10 cellular contexts compared by ENCODE assay signal in the genomic region with DNA sequence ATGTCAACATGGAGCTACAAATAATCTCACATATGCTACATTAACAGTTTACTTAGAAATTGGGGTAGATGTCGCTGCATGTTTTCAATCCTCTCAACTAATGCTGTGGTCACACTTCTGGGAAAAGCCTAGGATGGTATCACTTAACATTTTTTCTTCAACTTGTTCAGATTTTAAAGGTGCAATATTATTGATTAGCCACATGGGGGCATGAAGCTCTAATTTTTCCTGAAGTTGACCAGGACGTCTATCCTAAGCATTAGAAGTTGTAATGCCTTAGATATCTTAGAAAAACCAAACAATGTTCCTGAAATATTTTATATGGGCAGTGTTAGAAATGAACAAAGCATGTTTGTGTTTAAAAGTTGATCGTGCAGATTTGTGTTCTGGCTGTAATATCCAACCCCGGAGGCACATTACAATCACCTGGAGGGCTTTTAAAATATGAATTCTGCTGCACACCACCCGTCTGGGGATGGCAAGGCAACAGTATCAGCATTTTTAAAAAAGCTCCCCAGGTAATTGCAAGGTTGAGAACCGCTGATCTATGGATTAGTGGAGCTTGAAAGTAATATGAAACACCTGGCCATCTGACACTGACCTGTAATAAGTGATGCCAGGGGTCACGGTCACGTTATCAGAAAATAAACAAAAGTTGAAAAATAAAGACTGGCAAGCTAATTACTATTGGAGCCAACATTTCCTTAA.
DNase-seq lines count a peak whose midpoint lies in the region; ATAC-seq and TF ChIP-seq lines count a peak whose summit lies in the region.
"Had no signal": no experiment of that assay in that cellular context is flagged by ENCODE, and none has a peak within 500 bp of the region (broad histone marks: within the 10 kb centered on the region; RNA-seq: fewer than 3 reads in every experiment).

No MANE protein-coding gene starts in this region.

- no peaks in the 10 kb centered on the region for H3K27me3 ChIP-seq in naive thymus-derived CD4-positive, alpha-beta T cell (ENCODE audit: control insufficient read depth in 2 of 2, insufficient read depth in 2 of 2, low read length in 2 of 2)

- peaks cover 7% of the 10 kb centered on the region for H3K27me3 Mint-ChIP-seq in activated B cell treated with CpG ODN at 0.5 μM for 24 hours
- H3K27me3 Mint-ChIP-seq in type B pancreatic cell, result peaks cover 19% of the 10 kb centered on the region
- H3K27me3 Mint-ChIP-seq in naive thymus-derived CD4-positive, alpha-beta T cell, result peaks cover 2 to 20% (median 5%) of the 10 kb centered on the region in 5 donors

- H3K27ac Mint-ChIP-seq in activated B cell treated with CpG ODN at 0.5 μM for 24 hours, result no peak overlapping the region
- peak overlapping the region; percentile 6 for H3K27ac Mint-ChIP-seq in type B pancreatic cell
- no peak overlapping the region for H3K27ac Mint-ChIP-seq in stimulated activated effector memory CD8-positive, alpha-beta T cell treated with anti-CD3 and anti-CD28 coated beads, Interleukin-12 subunit alpha, Interleukin-12 subunit beta, amount 100 ng/mL, for 72 hours
- H3K27ac Mint-ChIP-seq in naive thymus-derived CD4-positive, alpha-beta T cell, result no peak overlapping the region

- CTCF ChIA-PET in activated B cell treated with CpG ODN at 0.5 μM for 24 hours (lab: Charles Lee), result interaction anchor here (1.0 to 4.9 kb wide), 11 partner anchors 10 to 1102 kb away, joined by 3 to 36 read pairs (median 4); no protein-coding TSS in a partner anchor
- CTCF ChIA-PET in naive thymus-derived CD4-positive, alpha-beta T cell (lab: Charles Lee), result no interaction called here

- intact Hi-C loops in activated B cell treated with CpG ODN at 0.5 μM for 24 hours (cut with micrococcal nuclease), result loop anchor here (1.0 kb wide), 2 partner anchors 364 to 1090 kb away; no protein-coding TSS in a partner anchor
- intact Hi-C loops in naive thymus-derived CD4-positive, alpha-beta T cell (cut with micrococcal nuclease), result loop anchor here in 1 of 2 donors (5.0 kb wide), 1 partner anchor 1088 kb away; no protein-coding TSS in a partner anchor

- H3K9me3 Mint-ChIP-seq in activated B cell treated with CpG ODN at 0.5 μM for 24 hours (no peaks in the 10 kb centered on the region), type B pancreatic cell (no peaks in the 10 kb centered on the region)
- H3K9me3 Mint-ChIP-seq in stimulated activated effector memory CD8-positive, alpha-beta T cell treated with anti-CD3 and anti-CD28 coated beads, Interleukin-12 subunit alpha, Interleukin-12 subunit beta, amount 100 ng/mL, for 72 hours, result no peaks in the 10 kb centered on the region
- H3K9me3 Mint-ChIP-seq in naive thymus-derived CD4-positive, alpha-beta T cell, result no peaks in the 10 kb centered on the region

- H3K9me3 ChIP-seq in naive thymus-derived CD4-positive, alpha-beta T cell (ENCODE audit: control insufficient read depth in 2 of 3, low read length in 3 of 3), result no peaks in the 10 kb centered on the region
- H3K9me3 ChIP-seq: neutrophil had no signal

- no peak for DNase-seq in GM12864 (ENCODE audit: low read depth)
- DNase-seq in NAMALWA (ENCODE audit: low spot score), result peak; percentile 56
- DNase-seq in activated B cell treated with CpG ODN at 0.5 μM for 24 hours, result no peak
- DNase-seq in hepatic stellate cell (ENCODE audit: low spot score), result peak; percentile 60
- DNase-seq in type B pancreatic cell (ENCODE audit: extremely low spot score, unreplicated experiment), result no peak
- DNase-seq in stimulated activated effector memory CD8-positive, alpha-beta T cell treated with anti-CD3 and anti-CD28 coated beads, Interleukin-12 subunit alpha, Interleukin-12 subunit beta, amount 100 ng/mL, for 72 hours (ENCODE audit: low spot score in 2 of 2), result no peak
- no peak for DNase-seq in naive thymus-derived CD4-positive, alpha-beta T cell

- ATAC-seq in activated B cell treated with CpG ODN at 0.5 μM for 24 hours (ENCODE audit: low read depth) (no peak), HG03196 (IDR thresholded peaks at IDR 0.05; ENCODE audit: unreplicated experiment) (no peak)
- no peak for ATAC-seq in stimulated activated effector memory CD8-positive, alpha-beta T cell treated with anti-CD3 and anti-CD28 coated beads, Interleukin-12 subunit alpha, Interleukin-12 subunit beta, amount 100 ng/mL, for 72 hours
- ATAC-seq in naive thymus-derived CD4-positive, alpha-beta T cell, result no peak

- POLR2A ChIA-PET in activated B cell treated with CpG ODN at 0.5 μM for 24 hours (lab: Charles Lee), result no interaction called here
- POLR2A ChIA-PET in naive thymus-derived CD4-positive, alpha-beta T cell (lab: Charles Lee), result no interaction called here

- H3K27ac ChIP-seq in naive thymus-derived CD4-positive, alpha-beta T cell (ENCODE audit: low read depth, low read length), result no peak overlapping the region
- H3K27ac ChIP-seq: neutrophil, SK-N-MC had no signal

- H3K36me3 Mint-ChIP-seq in activated B cell treated with CpG ODN at 0.5 μM for 24 hours (ENCODE audit: low read depth) (no peaks in the 10 kb centered on the region), type B pancreatic cell (peaks cover 3% of the 10 kb centered on the region)
- peaks cover 5% of the 10 kb centered on the region for H3K36me3 Mint-ChIP-seq in stimulated activated effector memory CD8-positive, alpha-beta T cell treated with anti-CD3 and anti-CD28 coated beads, Interleukin-12 subunit alpha, Interleukin-12 subunit beta, amount 100 ng/mL, for 72 hours
- no peaks in the 10 kb centered on the region for H3K36me3 Mint-ChIP-seq in naive thymus-derived CD4-positive, alpha-beta T cell

- H3K4me3 Mint-ChIP-seq in activated B cell treated with CpG ODN at 0.5 μM for 24 hours (no peak overlapping the region), type B pancreatic cell (no peak overlapping the region)
- H3K4me3 Mint-ChIP-seq in stimulated activated effector memory CD8-positive, alpha-beta T cell treated with anti-CD3 and anti-CD28 coated beads, Interleukin-12 subunit alpha, Interleukin-12 subunit beta, amount 100 ng/mL, for 72 hours, result no peak overlapping the region
- no peak overlapping the region for H3K4me3 Mint-ChIP-seq in naive thymus-derived CD4-positive, alpha-beta T cell

- H3K4me1 ChIP-seq in naive thymus-derived CD4-positive, alpha-beta T cell (ENCODE audit: control insufficient read depth in 2 of 2, insufficient read depth in 2 of 2, low read length in 2 of 2), result no peaks in the 10 kb centered on the region

- H3K4me3 ChIP-seq in GM12864 (ENCODE audit: low read depth, low read length), result no peak overlapping the region
- H3K4me3 ChIP-seq in naive thymus-derived CD4-positive, alpha-beta T cell (ENCODE audit: low read length), result no peak overlapping the region
- H3K4me3 ChIP-seq: SK-N-MC had no signal

- peak; percentile 47 for TF ChIP-seq CTCF in GM12864 (IDR thresholded peaks at IDR 0.05; ENCODE audit: low read depth, low read length, missing control alignments)
- TF ChIP-seq CTCF in activated B cell treated with CpG ODN at 0.5 μM for 24 hours (IDR thresholded peaks at IDR 0.05), result peak; percentile 51
- peak; percentile 83 for TF ChIP-seq CTCF in type B pancreatic cell (conservative IDR thresholded peaks at IDR 0.05)

- H3K4me1 Mint-ChIP-seq in activated B cell treated with CpG ODN at 0.5 μM for 24 hours (no peaks in the 10 kb centered on the region), type B pancreatic cell (ENCODE audit: unreplicated experiment) (peaks cover 48% of the 10 kb centered on the region)
- no peaks in the 10 kb centered on the region for H3K4me1 Mint-ChIP-seq in stimulated activated effector memory CD8-positive, alpha-beta T cell treated with anti-CD3 and anti-CD28 coated beads, Interleukin-12 subunit alpha, Interleukin-12 subunit beta, amount 100 ng/mL, for 72 hours
- H3K4me1 Mint-ChIP-seq in naive thymus-derived CD4-positive, alpha-beta T cell, result no peaks in the 10 kb centered on the region

- no peaks in the 10 kb centered on the region for H3K36me3 ChIP-seq in naive thymus-derived CD4-positive, alpha-beta T cell (ENCODE audit: control insufficient read depth in 2 of 3, insufficient read depth in 3 of 3, low read length in 3 of 3)
- H3K36me3 ChIP-seq: neutrophil had no signal

Comparison
In these comparisons a context has a peak if more than half of its experiments do, and no peak if none do; other contexts are left out.
1. DNase-seq: peak in NAMALWA (single experiment) and hepatic stellate cell (single experiment); none in GM12864 (single experiment), activated B cell treated with CpG ODN at 0.5 μM for 24 hours (single experiment), type B pancreatic cell (single experiment), stimulated activated effector memory CD8-positive, alpha-beta T cell treated with anti-CD3 and anti-CD28 coated beads, Interleukin-12 subunit alpha, Interleukin-12 subunit beta, amount 100 ng/mL, for 72 hours (0 of 2) and naive thymus-derived CD4-positive, alpha-beta T cell (0 of 9).
2. Peak in every context shown above with its lines, with median percentiles within 50 percentile points of each other: CTCF ChIP-seq.